27 cellular contexts compared by ENCODE assay signal in the genomic region with DNA sequence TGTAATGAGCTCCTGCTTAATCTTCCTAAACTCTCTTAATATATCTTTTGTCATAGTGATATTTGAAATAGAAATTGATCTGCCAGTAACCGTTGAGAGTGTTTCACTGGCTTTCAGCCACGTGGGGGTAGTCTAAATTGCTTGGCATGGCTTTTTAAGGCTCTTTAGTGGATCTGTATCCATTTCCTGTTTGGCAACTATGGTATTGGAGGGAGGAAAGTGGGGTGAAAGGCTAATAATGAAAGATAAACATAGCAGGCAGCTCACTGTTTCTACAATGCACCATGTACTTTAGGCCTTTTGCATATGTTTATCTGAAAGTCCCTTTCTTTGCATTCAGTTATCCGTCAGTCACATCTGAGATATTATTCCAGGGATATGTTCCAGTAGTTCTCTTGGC. TPM values are rescaled to one million over a fixed set of nuclear protein-coding genes. Genes with fewer than 3 reads are reported as not detected.
DNase-seq lines count a peak whose midpoint lies in the region; ATAC-seq, FAIRE-seq and TF ChIP-seq lines count a peak whose summit lies in the region.
"Had no signal": no experiment of that assay in that cellular context is flagged by ENCODE, and none has a peak within 500 bp of the region (broad histone marks: within the 10 kb centered on the region; RNA-seq: fewer than 3 reads in every experiment).

No MANE protein-coding gene starts in this region.

- H3K36me3 Mint-ChIP-seq in progenitor cell of endocrine pancreas (ENCODE audit: insufficient read depth) = no peaks in the 10 kb centered on the region
- peaks cover 9 to 14% of the 10 kb centered on the region in 2 donors for H3K36me3 Mint-ChIP-seq in activated naive CD4-positive, alpha-beta T cell treated with anti-CD3 and anti-CD28 coated beads, Interleukin-2, amount 50 U/mL, for 72 hours

- peak; percentile 0 for DNase-seq in DMS53 (lab: John Stamatoyannopoulos, UW)
- DNase-seq in DMS53 treated with DMSO at 0.1 percent for 48 hours (lab: John Stamatoyannopoulos, UW; ENCODE audit: unreplicated experiment) = no peak
- peak; percentile 7 for DNase-seq in NCI-H69 (lab: John Stamatoyannopoulos, UW)
- DNase-seq in endothelial cell of umbilical vein (ENCODE audit: low read depth, low spot score) = peak; percentile 93
- no peak for DNase-seq in progenitor cell of endocrine pancreas (ENCODE audit: low spot score, unreplicated experiment)
- DNase-seq in stimulated activated CD4-positive, alpha-beta T cell treated with anti-CD3 and anti-CD28 coated beads, Interleukin-2, amount 100 ng/mL, for 48 hours = no peak
- DNase-seq in activated naive CD4-positive, alpha-beta T cell treated with anti-CD3 and anti-CD28 coated beads, Interleukin-2, amount 50 U/mL, for 72 hours (ENCODE audit: low spot score in 2 of 2) = no peak
- DNase-seq: activated CD4-positive, alpha-beta T cell treated with anti-CD3 and anti-CD28 coated beads, Interleukin-2, amount 10 ng/mL, durations not matched to agents 7 days and 5 days; activated naive CD4-positive, alpha-beta T cell treated with anti-CD3 and anti-CD28 coated beads for 36 hours; activated T-cell treated with anti-CD3 and anti-CD28 coated beads, Interleukin-2, amount 50 U/mL, for 72 hours; CD8-positive, alpha-beta memory T cell; GF-D8; glutamatergic neuron; GOT3; NCI-H2171; NCI-H510A treated with DMSO at 0.1 percent for 48 hours; psoas muscle; T-helper 2 cell; upper lobe of left lung had no signal

- intact Hi-C loops in endothelial cell of umbilical vein (cut with micrococcal nuclease) = no loop called here

- H3K4me2 ChIP-seq in endothelial cell of umbilical vein (ENCODE audit: insufficient read depth, low read length) = peak overlapping the region; percentile 0

- no peaks in the 10 kb centered on the region for H4K20me1 ChIP-seq in endothelial cell of umbilical vein (replicated peaks; ENCODE audit: control insufficient read depth, extremely low read depth, insufficient read depth, low read length)

- H3K4me1 Mint-ChIP-seq in progenitor cell of endocrine pancreas (ENCODE audit: low read depth) = peaks cover 3% of the 10 kb centered on the region
- H3K4me1 Mint-ChIP-seq: activated CD4-positive, alpha-beta T cell treated with anti-CD3 and anti-CD28 coated beads, Interleukin-2, amount 10 ng/mL, durations not matched to agents 7 days and 5 days; CD8-positive, alpha-beta memory T cell had no signal

- no peak overlapping the region for H3K27ac ChIP-seq in endothelial cell of umbilical vein (ENCODE audit: insufficient read depth, low read depth, low read length)
- H3K27ac ChIP-seq: 22Rv1, coronary artery, psoas muscle, upper lobe of left lung had no signal

- no peak overlapping the region for H3K27ac Mint-ChIP-seq in progenitor cell of endocrine pancreas
- H3K27ac Mint-ChIP-seq in activated naive CD4-positive, alpha-beta T cell treated with anti-CD3 and anti-CD28 coated beads, Interleukin-2, amount 50 U/mL, for 72 hours = no peak overlapping the region
- H3K27ac Mint-ChIP-seq: activated CD4-positive, alpha-beta T cell treated with anti-CD3 and anti-CD28 coated beads, Interleukin-2, amount 10 ng/mL, durations not matched to agents 7 days and 5 days; activated naive CD4-positive, alpha-beta T cell treated with anti-CD3 and anti-CD28 coated beads for 36 hours; activated T-cell treated with anti-CD3 and anti-CD28 coated beads, Interleukin-2, amount 50 U/mL, for 72 hours; CD8-positive, alpha-beta memory T cell had no signal

- TF ChIP-seq POLR2A in endothelial cell of umbilical vein (IDR thresholded peaks at IDR 0.05; ENCODE audit: low read depth, low read length) = no peak

- peak; percentile 79 for FAIRE-seq in endothelial cell of umbilical vein (lab: Jason Lieb, UNC)
- FAIRE-seq: bronchial epithelial cell, GM18507 had no signal

- H3K9me3 Mint-ChIP-seq in progenitor cell of endocrine pancreas (ENCODE audit: low read depth) = peaks cover 7% of the 10 kb centered on the region
- H3K9me3 Mint-ChIP-seq in activated naive CD4-positive, alpha-beta T cell treated with anti-CD3 and anti-CD28 coated beads, Interleukin-2, amount 50 U/mL, for 72 hours = peaks cover 6 to 18% of the 10 kb centered on the region in 2 donors
- H3K9me3 Mint-ChIP-seq: activated T-cell treated with anti-CD3 and anti-CD28 coated beads, Interleukin-2, amount 50 U/mL, for 72 hours had no signal

- peaks cover 10% of the 10 kb centered on the region for H3K4me1 ChIP-seq in endothelial cell of umbilical vein (ENCODE audit: control insufficient read depth, extremely low read depth, insufficient read depth, low read length)
- H3K4me1 ChIP-seq: psoas muscle had no signal

- TF ChIP-seq CTCF in endothelial cell of umbilical vein (IDR thresholded peaks at IDR 0.05; ENCODE audit: extremely low read depth in 1 of 2, insufficient read depth in 1 of 2, low read depth in 1 of 2, low read length in 2 of 2) (peak in 1 of 2 donors; percentile 18), progenitor cell of endocrine pancreas (IDR thresholded peaks at IDR 0.05; ENCODE audit: unreplicated experiment) (peak; percentile 28)

- no peak overlapping the region for H3K9ac ChIP-seq in endothelial cell of umbilical vein (replicated peaks; ENCODE audit: extremely low read depth, insufficient read depth, low read length)

- POLR2A ChIA-PET in endothelial cell of umbilical vein (lab: Charles Lee) = no interaction called here

- no peak for ATAC-seq in activated naive CD4-positive, alpha-beta T cell treated with anti-CD3 and anti-CD28 coated beads, Interleukin-2, amount 50 U/mL, for 72 hours
- ATAC-seq in HG03039 (IDR thresholded peaks at IDR 0.05; ENCODE audit: unreplicated experiment) = no peak
- ATAC-seq: activated T-cell treated with anti-CD3 and anti-CD28 coated beads, Interleukin-2, amount 50 U/mL, for 72 hours; psoas muscle had no signal

- dilution Hi-C loops in endothelial cell of umbilical vein (cut with MboI; ENCODE audit: extremely low pct_ligation_motif_present, low sequenced_read_pairs) = no loop called here

- no peaks in the 10 kb centered on the region for H3K9me1 ChIP-seq in endothelial cell of umbilical vein (replicated peaks; ENCODE audit: control insufficient read depth, extremely low read depth, insufficient read depth, low read length)

- H3K79me2 ChIP-seq in endothelial cell of umbilical vein (ENCODE audit: control insufficient read depth, insufficient read depth, low read length) = no peaks in the 10 kb centered on the region

- no peaks in the 10 kb centered on the region for H3K36me3 ChIP-seq in endothelial cell of umbilical vein (ENCODE audit: control insufficient read depth in 2 of 2, extremely low read depth in 1 of 2, insufficient read depth in 2 of 2, low read length in 2 of 2)
- H3K36me3 ChIP-seq: upper lobe of left lung had no signal

- H3K9me3 ChIP-seq in endothelial cell of umbilical vein (replicated peaks; ENCODE audit: control insufficient read depth, insufficient read depth, low read length) = no peaks in the 10 kb centered on the region

- BruUV-seq in endothelial cell of umbilical vein (replicated peaks; lab: Mats Ljungman, UMichigan) = no TSS peak

- no peak overlapping the region for H3K4me3 Mint-ChIP-seq in progenitor cell of endocrine pancreas (ENCODE audit: low read depth)
- H3K4me3 Mint-ChIP-seq: activated CD4-positive, alpha-beta T cell treated with anti-CD3 and anti-CD28 coated beads, Interleukin-2, amount 10 ng/mL, durations not matched to agents 7 days and 5 days; activated naive CD4-positive, alpha-beta T cell treated with anti-CD3 and anti-CD28 coated beads for 36 hours; activated T-cell treated with anti-CD3 and anti-CD28 coated beads, Interleukin-2, amount 50 U/mL, for 72 hours; CD8-positive, alpha-beta memory T cell had no signal

- H3K27me3 ChIP-seq in endothelial cell of umbilical vein (ENCODE audit: control insufficient read depth in 2 of 2, insufficient read depth in 2 of 2, low read length in 2 of 2) = no peaks in the 10 kb centered on the region
- H3K27me3 ChIP-seq: upper lobe of left lung had no signal

- CTCF ChIA-PET in endothelial cell of umbilical vein (lab: Charles Lee) = interaction anchor here (1.0 to 2.8 kb wide), 9 partner anchors 9 to 87 kb away, joined by 3 to 31 read pairs (median 8); a partner anchor contains a TSS

- no peak overlapping the region for H3K4me3 ChIP-seq in endothelial cell of umbilical vein (replicated peaks in 1 of 3; ENCODE audit: insufficient read depth in 1 of 3, low read depth in 1 of 3, low read length in 3 of 3)
- H3K4me3 ChIP-seq: coronary artery, psoas muscle, upper lobe of left lung had no signal

- H2AFZ ChIP-seq in endothelial cell of umbilical vein (ENCODE audit: low read depth, low read length) = no peak overlapping the region

- peaks cover 2% of the 10 kb centered on the region for H3K27me3 Mint-ChIP-seq in progenitor cell of endocrine pancreas

TF ChIP-seq in endothelial cell of umbilical vein, 7 proteins besides CTCF, POLR2A, EP300 and RAD21:
- TF ChIP-seq MYC (IDR thresholded peaks at IDR 0.05; ENCODE audit: low read depth, low read length) (no peak), GATA2 (IDR thresholded peaks at IDR 0.05; ENCODE audit: insufficient read depth, insufficient read length, low read depth, low read length) (peak; percentile 35), POLR2AphosphoS5 (IDR thresholded peaks at IDR 0.05; ENCODE audit: insufficient read depth, low read depth, low read length) (peak; percentile 54), FOS (IDR thresholded peaks at IDR 0.05; ENCODE audit: borderline replicate concordance, insufficient read depth, low read length) (no peak), JUN (IDR thresholded peaks at IDR 0.05; ENCODE audit: borderline replicate concordance, insufficient read depth, insufficient read length, low read depth) (no peak)
TF ChIP-seq in endothelial cell of umbilical vein: peak in this region for 2.

RNA-seq across cellular contexts. Expression of a gene that starts 10.6 kb away (rescaled TPM):
- not detected in 2 replicates for total RNA-seq in endothelial cell of umbilical vein
- polyA plus RNA-seq in endothelial cell of umbilical vein = not detected in 2 replicates
- not detected in 2 replicates for polyA plus RNA-seq in endothelial cell of umbilical vein (2011; cell fraction: cytosol; rRNA removed)
- not detected in 2 replicates for polyA plus RNA-seq in endothelial cell of umbilical vein (2011; cell fraction: nucleus; rRNA removed)
- not detected in 2 replicates for polyA plus RNA-seq in endothelial cell of umbilical vein (2012)
- not detected in 2 replicates for polyA minus RNA-seq in endothelial cell of umbilical vein
- not detected for polyA minus RNA-seq in endothelial cell of umbilical vein (2011; cell fraction: cytosol; rRNA and poly(A)+ RNA removed)
- polyA minus RNA-seq in endothelial cell of umbilical vein (2011; cell fraction: nucleus; rRNA and poly(A)+ RNA removed) = not detected in 2 replicates
- not detected in 2 replicates for total RNA-seq in progenitor cell of endocrine pancreas
- not detected for total RNA-seq in activated naive CD4-positive, alpha-beta T cell treated with anti-CD3 and anti-CD28 coated beads, Interleukin-2, amount 50 U/mL, for 72 hours
- total RNA-seq: activated CD4-positive, alpha-beta T cell treated with anti-CD3 and anti-CD28 coated beads, Interleukin-2, amount 10 ng/mL, durations not matched to agents 7 days and 5 days; activated naive CD4-positive, alpha-beta T cell treated with anti-CD3 and anti-CD28 coated beads for 36 hours; activated T-cell treated with anti-CD3 and anti-CD28 coated beads, Interleukin-2, amount 50 U/mL, for 72 hours; bronchial epithelial cell; CD8-positive, alpha-beta memory T cell; fibroblast of lung; mesenteric fat pad; psoas muscle; SK-MEL-5; upper lobe of left lung had no signal
- polyA plus RNA-seq: CD8-positive, alpha-beta memory T cell; fibroblast of lung; psoas muscle had no signal

Comparison
In these comparisons a context has a peak if more than half of its experiments do, and no peak if none do; other contexts are left out.
1. DNase-seq: peak in DMS53 (single experiment), NCI-H69 (single experiment) and endothelial cell of umbilical vein (single experiment); none in DMS53 treated with DMSO at 0.1 percent for 48 hours (single experiment), progenitor cell of endocrine pancreas (single experiment), stimulated activated CD4-positive, alpha-beta T cell treated with anti-CD3 and anti-CD28 coated beads, Interleukin-2, amount 100 ng/mL, for 48 hours (0 of 2) and activated naive CD4-positive, alpha-beta T cell treated with anti-CD3 and anti-CD28 coated beads, Interleukin-2, amount 50 U/mL, for 72 hours (0 of 2).